11 cellular contexts compared by ENCODE assay signal in genomic region chr17:14604920-14605599, GRCh38.
A peak's percentile ranks its signal among the peaks of the same experiment; 100 is the strongest.
DNase-seq lines count a peak whose midpoint lies in the region; ATAC-seq and TF ChIP-seq lines count a peak whose summit lies in the region.
"Had no signal": no experiment of that assay in that cellular context is flagged by ENCODE, and none has a peak within 500 bp of the region (broad histone marks: within the 10 kb centered on the region; RNA-seq: fewer than 3 reads in every experiment).

No MANE protein-coding gene starts in this region.

- intact Hi-C loops in natural killer cell (cut with micrococcal nuclease): no loop called here

- no peak for TF ChIP-seq CTCF in NB4 (IDR thresholded peaks at IDR 0.05; ENCODE audit: low read depth, low read length)
- no peak for TF ChIP-seq CTCF in natural killer cell (IDR thresholded peaks at IDR 0.05)

- peaks cover 5 to 8% of the 10 kb centered on the region in 2 donors for H3K4me1 Mint-ChIP-seq in effector memory CD8-positive, alpha-beta T cell (ENCODE audit: low read depth in 2 of 2)
- H3K4me1 Mint-ChIP-seq in natural killer cell: peaks cover 7 to 9% of the 10 kb centered on the region in 2 donors

- H3K27me3 ChIP-seq in MG63: no peaks in the 10 kb centered on the region

- peak; percentile 40 for ATAC-seq in effector memory CD8-positive, alpha-beta T cell (replicated peaks)
- ATAC-seq in natural killer cell (peak; percentile 43 to 62 (median 52)), HG02840 (IDR thresholded peaks at IDR 0.05; ENCODE audit: low FRiP score, unreplicated experiment) (no peak)
- ATAC-seq: CD8-positive, alpha-beta T cell had no signal

- H3K27me3 Mint-ChIP-seq in effector memory CD8-positive, alpha-beta T cell: peaks cover 6 to 36% of the 10 kb centered on the region in 2 donors
- H3K27me3 Mint-ChIP-seq in natural killer cell (ENCODE audit: low read depth in 2 of 2): peaks cover 21 to 24% of the 10 kb centered on the region in 2 donors
- H3K27me3 Mint-ChIP-seq: progenitor cell of endocrine pancreas had no signal

- peak; percentile 93 for DNase-seq in CD1c-positive myeloid dendritic cell (ENCODE audit: extremely low spot score)
- DNase-seq in NB4 (ENCODE audit: low read depth): peak; percentile 98
- no peak for DNase-seq in effector memory CD8-positive, alpha-beta T cell
- no peak for DNase-seq in natural killer cell
- DNase-seq in stimulated activated CD4-positive, alpha-beta T cell treated with anti-CD3 and anti-CD28 coated beads, Interleukin-15, amount 100 ng/mL, for 24 hours: no peak
- no peak for DNase-seq in MG63
- no peak for DNase-seq in NCI-H1048 (lab: John Stamatoyannopoulos, UW)
- DNase-seq: amniotic stem cell; CD8-positive, alpha-beta T cell had no signal

- H3K4me3 Mint-ChIP-seq in effector memory CD8-positive, alpha-beta T cell: peak overlapping the region in 1 of 2 donors; percentile 1
- peak overlapping the region; percentile 59 for H3K4me3 Mint-ChIP-seq in natural killer cell
- H3K4me3 Mint-ChIP-seq: CD8-positive, alpha-beta T cell had no signal

- no peaks in the 10 kb centered on the region for H3K9me3 Mint-ChIP-seq in effector memory CD8-positive, alpha-beta T cell
- peaks cover 0 to 3% of the 10 kb centered on the region in 2 donors for H3K9me3 Mint-ChIP-seq in natural killer cell

- H3K36me3 Mint-ChIP-seq in effector memory CD8-positive, alpha-beta T cell (ENCODE audit: insufficient read depth): peaks cover 2% of the 10 kb centered on the region
- peaks cover 3% of the 10 kb centered on the region for H3K36me3 Mint-ChIP-seq in natural killer cell
- H3K36me3 Mint-ChIP-seq: CD8-positive, alpha-beta T cell had no signal

- no peaks in the 10 kb centered on the region for H3K9me3 ChIP-seq in MG63

- TF ChIP-seq POLR2A in NB4 (IDR thresholded peaks at IDR 0.05; ENCODE audit: extremely low read depth, insufficient read length): no peak

- peak overlapping the region in 1 of 2 donors; percentile 76 for H3K27ac Mint-ChIP-seq in effector memory CD8-positive, alpha-beta T cell
- H3K27ac Mint-ChIP-seq in natural killer cell: peak overlapping the region in 1 of 2 donors; percentile 2
- H3K27ac Mint-ChIP-seq: CD8-positive, alpha-beta T cell; progenitor cell of endocrine pancreas had no signal

- H3K36me3 ChIP-seq in MG63: no peaks in the 10 kb centered on the region

- H3K4me3 ChIP-seq in NB4 (ENCODE audit: low read depth, low read length) (peak overlapping the region; percentile 40), MG63 (no peak overlapping the region)

Comparison
In these comparisons a context has a peak if more than half of its experiments do, and no peak if none do; other contexts are left out.
1. DNase-seq: peak in CD1c-positive myeloid dendritic cell (single experiment) and NB4 (single experiment); none in effector memory CD8-positive, alpha-beta T cell (0 of 3), natural killer cell (single experiment), stimulated activated CD4-positive, alpha-beta T cell treated with anti-CD3 and anti-CD28 coated beads, Interleukin-15, amount 100 ng/mL, for 24 hours (single experiment), MG63 (single experiment) and NCI-H1048 (single experiment).